ENCODE assay signal across 8 cellular contexts in the genomic region with DNA sequence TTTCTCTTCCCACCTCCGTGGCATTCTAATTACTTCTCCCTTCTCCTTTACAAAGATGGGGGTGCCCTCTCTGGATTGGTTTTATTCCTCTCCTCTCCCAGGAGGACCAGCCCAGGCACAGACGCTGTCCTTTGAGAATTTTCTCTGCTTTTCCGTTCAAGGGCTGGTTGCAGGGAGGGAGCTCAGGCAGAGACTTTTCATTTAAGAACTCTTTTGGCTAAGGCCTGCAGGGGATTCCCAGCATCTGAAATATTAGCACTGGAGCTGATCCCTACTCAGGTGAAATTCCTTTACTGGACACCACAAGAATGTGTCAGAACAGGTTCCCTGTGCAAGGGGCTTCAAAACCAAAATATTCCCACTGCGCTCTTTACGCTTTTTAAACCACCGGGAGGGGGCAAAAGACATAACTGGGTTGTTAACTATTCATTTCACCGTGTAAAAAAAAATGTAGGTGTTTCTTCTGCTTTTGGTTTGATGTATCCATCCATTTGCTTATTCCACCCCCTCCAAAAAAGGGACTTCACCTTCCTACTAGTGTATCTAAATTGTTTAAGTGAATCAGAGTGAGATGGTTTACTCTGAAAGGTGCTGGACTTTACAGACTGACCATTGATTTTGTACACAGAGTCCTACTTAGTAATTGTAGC. TPM values are rescaled to one million over a fixed set of nuclear protein-coding genes. Genes with fewer than 3 reads are reported as not detected.
DNase-seq lines count a peak whose midpoint lies in the region; ATAC-seq and TF ChIP-seq lines count a peak whose summit lies in the region.

No MANE protein-coding gene starts in this region.

- H3K4me3 Mint-ChIP-seq in CD14-positive monocyte (peak overlapping the region; percentile 96 to 99), neural progenitor cell (peak overlapping the region; percentile 96)
- H3K4me3 Mint-ChIP-seq in activated CD8-positive, alpha-beta T cell treated with anti-CD3 and anti-CD28 coated beads for 36 hours: peak overlapping the region; percentile 100

- H3K27me3 Mint-ChIP-seq in CD14-positive monocyte (ENCODE audit: low read depth in 3 of 3) (peaks cover 0 to 2% (median 1%) of the 10 kb centered on the region in 3 donors), neural progenitor cell (ENCODE audit: insufficient read depth, low read depth) (peaks cover 2% of the 10 kb centered on the region)
- no peaks in the 10 kb centered on the region for H3K27me3 Mint-ChIP-seq in activated CD8-positive, alpha-beta T cell treated with anti-CD3 and anti-CD28 coated beads for 36 hours

- H3F3A ChIP-seq in neural progenitor cell (ENCODE audit: low read depth): peaks cover 60% of the 10 kb centered on the region

- H3K79me2 ChIP-seq in neural progenitor cell (ENCODE audit: low read depth): peaks cover 56% of the 10 kb centered on the region

- H3K27ac Mint-ChIP-seq in CD14-positive monocyte (peak overlapping the region; percentile 88 to 97 (median 94)), neural progenitor cell (peak overlapping the region; percentile 95)
- H3K27ac Mint-ChIP-seq in activated CD8-positive, alpha-beta T cell treated with anti-CD3 and anti-CD28 coated beads for 36 hours: peak overlapping the region; percentile 99

- H3K36me3 ChIP-seq in neural progenitor cell: no peaks in the 10 kb centered on the region

- peak overlapping the region; percentile 92 for H3K27ac ChIP-seq in neural progenitor cell

- POLR2A ChIA-PET in activated CD8-positive, alpha-beta T cell treated with anti-CD3 and anti-CD28 coated beads for 36 hours (lab: Charles Lee): interaction anchor here (0.7 to 7.3 kb wide), 9 partner anchors 9 to 186 kb away, joined by 3 to 60 read pairs (median 3); a partner anchor contains a TSS

- peak overlapping the region; percentile 97 for H2AFZ ChIP-seq in neural progenitor cell (replicated peaks)

- TF ChIP-seq CTCF in CD14-positive monocyte (IDR thresholded peaks at IDR 0.05): no peak
- peak; percentile 53 for TF ChIP-seq CTCF in activated CD8-positive, alpha-beta T cell treated with anti-CD3 and anti-CD28 coated beads for 36 hours (IDR thresholded peaks at IDR 0.05)
- TF ChIP-seq CTCF in fibroblast of pulmonary artery (IDR thresholded peaks at IDR 0.05; ENCODE audit: low read length, missing control alignments): peak; percentile 29
- peak; percentile 28 for TF ChIP-seq CTCF in neural progenitor cell (IDR thresholded peaks at IDR 0.05)

- H3K9me3 ChIP-seq in neural progenitor cell (ENCODE audit: low read depth): no peaks in the 10 kb centered on the region

- H3K9me3 Mint-ChIP-seq in CD14-positive monocyte: peaks cover 0 to 3% (median 0%) of the 10 kb centered on the region in 7 donors
- H3K9me3 Mint-ChIP-seq in activated CD8-positive, alpha-beta T cell treated with anti-CD3 and anti-CD28 coated beads for 36 hours: no peaks in the 10 kb centered on the region
- no peaks in the 10 kb centered on the region for H3K9me3 Mint-ChIP-seq in neural progenitor cell

- DNase-seq in CD14-positive monocyte (ENCODE audit: low spot score) (no peak), HK-2 (ENCODE audit: unreplicated experiment) (peak; percentile 40), fibroblast of pulmonary artery (ENCODE audit: low read depth) (no peak), neural progenitor cell (ENCODE audit: low spot score) (no peak), T1000 (lab: John Stamatoyannopoulos, UW) (no peak)
- DNase-seq in activated CD8-positive, alpha-beta T cell treated with anti-CD3 and anti-CD28 coated beads for 36 hours: peak; percentile 49
- DNase-seq in activated CD4-positive, CD25-positive, alpha-beta regulatory T cell (lab: John Stamatoyannopoulos, UW): no peak

- no peak for ATAC-seq in activated CD8-positive, alpha-beta T cell treated with anti-CD3 and anti-CD28 coated beads for 36 hours
- no peak for ATAC-seq in GM18519 (IDR thresholded peaks at IDR 0.05; ENCODE audit: low FRiP score, unreplicated experiment)

- CTCF ChIA-PET in activated CD8-positive, alpha-beta T cell treated with anti-CD3 and anti-CD28 coated beads for 36 hours (lab: Charles Lee): interaction anchor here (0.9 to 1.6 kb wide), 7 partner anchors 16 to 172 kb away, joined by 3 to 6 read pairs (median 3); no protein-coding TSS in a partner anchor

- peaks cover 2% of the 10 kb centered on the region for H3K27me3 ChIP-seq in neural progenitor cell

- peaks cover 24% of the 10 kb centered on the region for H3K4me1 ChIP-seq in neural progenitor cell

- H3K4me3 ChIP-seq in fibroblast of pulmonary artery (replicated peaks; ENCODE audit: low read depth, low read length) (peak overlapping the region; percentile 73), neural progenitor cell (peak overlapping the region; percentile 99)

- H3K36me3 Mint-ChIP-seq in CD14-positive monocyte (peaks cover 8 to 17% of the 10 kb centered on the region in 2 donors), neural progenitor cell (no peaks in the 10 kb centered on the region)
- peaks cover 36% of the 10 kb centered on the region for H3K36me3 Mint-ChIP-seq in activated CD8-positive, alpha-beta T cell treated with anti-CD3 and anti-CD28 coated beads for 36 hours (ENCODE audit: low read depth)

- H4K20me1 ChIP-seq in neural progenitor cell (ENCODE audit: low read depth): peaks cover 18% of the 10 kb centered on the region

- peak overlapping the region; percentile 84 for H3K9ac ChIP-seq in neural progenitor cell

- intact Hi-C loops in CD14-positive monocyte (cut with micrococcal nuclease): loop anchor here (5.0 to 10.0 kb wide), 3 partner anchors 35 to 172 kb away; no protein-coding TSS in a partner anchor
- intact Hi-C loops in activated CD8-positive, alpha-beta T cell treated with anti-CD3 and anti-CD28 coated beads for 36 hours (cut with micrococcal nuclease): no loop called here

- peak overlapping the region; percentile 91 for H3K4me2 ChIP-seq in neural progenitor cell

- H3K4me1 Mint-ChIP-seq in CD14-positive monocyte: peaks cover 41% of the 10 kb centered on the region
- peaks cover 49% of the 10 kb centered on the region for H3K4me1 Mint-ChIP-seq in activated CD8-positive, alpha-beta T cell treated with anti-CD3 and anti-CD28 coated beads for 36 hours (ENCODE audit: low read depth)
- H3K4me1 Mint-ChIP-seq in neural progenitor cell: peaks cover 40% of the 10 kb centered on the region

RNA-seq across cellular contexts. Expression of a gene that starts 1.4 kb away (rescaled TPM):
- 1 to 10 TPM; 2.4 to 2.5 TPM for polyA plus RNA-seq in CD14-positive monocyte
- 10 to 100 TPM; 36.0 to 37.8 TPM for total RNA-seq in activated CD8-positive, alpha-beta T cell treated with anti-CD3 and anti-CD28 coated beads for 36 hours
- total RNA-seq in neural progenitor cell (ENCODE audit: low replicate concordance): 11.8 and 14.3 TPM in 2 replicates

Comparison
In these comparisons a context has a peak if more than half of its experiments do, and no peak if none do; other contexts are left out.
1. DNase-seq: peak in HK-2 (single experiment) and activated CD8-positive, alpha-beta T cell treated with anti-CD3 and anti-CD28 coated beads for 36 hours (single experiment); none in CD14-positive monocyte (single experiment), fibroblast of pulmonary artery (single experiment), neural progenitor cell (single experiment), T1000 (single experiment) and activated CD4-positive, CD25-positive, alpha-beta regulatory T cell (0 of 4).
2. Peak in every context shown above with its lines, with median percentiles within 50 percentile points of each other: H3K27ac Mint-ChIP-seq and H3K4me3 Mint-ChIP-seq.